8 cellular contexts compared by ENCODE assay signal in genomic region chr1:181104790-181105133, GRCh38. TPM values are rescaled to one million over a fixed set of nuclear protein-coding genes. Genes with fewer than 3 reads are reported as not detected.
DNase-seq lines count a peak whose midpoint lies in the region; ATAC-seq and TF ChIP-seq lines count a peak whose summit lies in the region.

No MANE protein-coding gene starts in this region.

- H3K27ac ChIP-seq in heart right ventricle (peak overlapping the region; percentile 80 to 97 (median 92)), HUES64 (ENCODE audit: low read depth, low read length) (peak overlapping the region; percentile 84; the same call in 1 of the 2 replicates), epithelial cell of prostate (peak overlapping the region; percentile 92)

- CTCF ChIA-PET in activated CD8-positive, alpha-beta memory T cell treated with anti-CD3 and anti-CD28 coated beads, Interleukin-2, amount 10 ng/mL, durations not matched to agents 7 days and 5 days (lab: Charles Lee), result interaction anchor here (0.8 to 13.9 kb wide), 15 partner anchors 8 to 82 kb away, joined by 3 to 210 read pairs (median 5); partner anchors contain the start of genes IER5 and STX6

- intact Hi-C loops in heart right ventricle (cut with DNase I), result loop anchor here in 4 of 10 donors (2.0 to 5.0 kb wide), 3 partner anchors 14 to 38 kb away; partner anchors contain the start of gene IER5 (in 1 of the 4)
- intact Hi-C loops in Right ventricle myocardium inferior (cut with DNase I), result loop anchor here (1.0 to 5.0 kb wide), 3 partner anchors 16 to 66 kb away; partner anchors contain the start of gene IER5

- 0 to 1% methylated on average over 28 of the region's 28 CpGs for WGBS in heart right ventricle, 2 donors
- WGBS in HUES64, result under 1% methylated on average over 28 of the region's 28 CpGs

- H3K27me3 ChIP-seq in heart right ventricle (no peaks in the 10 kb centered on the region), HUES64 (ENCODE audit: insufficient read depth, low read length) (peaks cover 74% of the 10 kb centered on the region)

- TF ChIP-seq CTCF in heart right ventricle (IDR thresholded peaks at IDR 0.05) (peak in 4 of 9 donors; percentile 22 to 32 (median 26)), osteocyte (IDR thresholded peaks at IDR 0.05) (peak; percentile 20)

- H3K9ac ChIP-seq in HUES64 (ENCODE audit: low read depth, low read length), result peak overlapping the region; percentile 70

- no peaks in the 10 kb centered on the region for H3K36me3 ChIP-seq in heart right ventricle
- H3K36me3 ChIP-seq in HUES64 (ENCODE audit: insufficient read depth, low read length), result no peaks in the 10 kb centered on the region

- peaks cover 37% of the 10 kb centered on the region for H3K27me3 Mint-ChIP-seq in activated CD8-positive, alpha-beta memory T cell treated with anti-CD3 and anti-CD28 coated beads, Interleukin-2, amount 10 ng/mL, durations not matched to agents 7 days and 5 days
- H3K27me3 Mint-ChIP-seq in osteocyte (ENCODE audit: unreplicated experiment), result no peaks in the 10 kb centered on the region

- H3K9me3 ChIP-seq in heart right ventricle (no peaks in the 10 kb centered on the region), HUES64 (ENCODE audit: insufficient read depth, low read depth, low read length) (no peaks in the 10 kb centered on the region)

- peak overlapping the region; percentile 78 for H3K4me3 Mint-ChIP-seq in activated CD8-positive, alpha-beta memory T cell treated with anti-CD3 and anti-CD28 coated beads, Interleukin-2, amount 10 ng/mL, durations not matched to agents 7 days and 5 days
- peak overlapping the region; percentile 83 for H3K4me3 Mint-ChIP-seq in osteocyte (ENCODE audit: unreplicated experiment)

- peaks cover 2% of the 10 kb centered on the region for H3K36me3 Mint-ChIP-seq in activated CD8-positive, alpha-beta memory T cell treated with anti-CD3 and anti-CD28 coated beads, Interleukin-2, amount 10 ng/mL, durations not matched to agents 7 days and 5 days
- H3K36me3 Mint-ChIP-seq in osteocyte (ENCODE audit: unreplicated experiment), result no peaks in the 10 kb centered on the region

- DNase-seq in heart right ventricle, result no peak
- no peak for DNase-seq in Right ventricle myocardium inferior (ENCODE audit: missing footprints)
- peak; percentile 70 for DNase-seq in activated CD8-positive, alpha-beta memory T cell treated with anti-CD3 and anti-CD28 coated beads, Interleukin-2, amount 10 ng/mL, durations not matched to agents 7 days and 5 days
- no peak for DNase-seq in epithelial cell of prostate (ENCODE audit: low read depth, low spot score)
- peak; percentile 87 for DNase-seq in osteocyte (ENCODE audit: extremely low spot score, unreplicated experiment)
- no peak for DNase-seq in EL
- no peak for DNase-seq in medulla oblongata (ENCODE audit: extremely low spot score)

- peak overlapping the region; percentile 69 for H3K27ac Mint-ChIP-seq in activated CD8-positive, alpha-beta memory T cell treated with anti-CD3 and anti-CD28 coated beads, Interleukin-2, amount 10 ng/mL, durations not matched to agents 7 days and 5 days
- H3K27ac Mint-ChIP-seq in osteocyte (ENCODE audit: unreplicated experiment), result peak overlapping the region; percentile 92

- H3K4me1 ChIP-seq in heart right ventricle, result peaks cover 3 to 79% (median 52%) of the 10 kb centered on the region in 9 donors
- H3K4me1 ChIP-seq in HUES64 (ENCODE audit: insufficient read depth, low read length), result peaks cover 60% of the 10 kb centered on the region

- no peaks in the 10 kb centered on the region for H3K9me3 Mint-ChIP-seq in activated CD8-positive, alpha-beta memory T cell treated with anti-CD3 and anti-CD28 coated beads, Interleukin-2, amount 10 ng/mL, durations not matched to agents 7 days and 5 days (ENCODE audit: low read depth)
- no peaks in the 10 kb centered on the region for H3K9me3 Mint-ChIP-seq in osteocyte (ENCODE audit: unreplicated experiment)

- ATAC-seq in heart right ventricle, result peak in 6 of 8 donors; percentile 11 to 31 (median 24)
- no peak for ATAC-seq in Right ventricle myocardium inferior
- peak; percentile 20 for ATAC-seq in activated CD8-positive, alpha-beta memory T cell treated with anti-CD3 and anti-CD28 coated beads, Interleukin-2, amount 10 ng/mL, durations not matched to agents 7 days and 5 days

- peaks cover 66% of the 10 kb centered on the region for H3K4me1 Mint-ChIP-seq in activated CD8-positive, alpha-beta memory T cell treated with anti-CD3 and anti-CD28 coated beads, Interleukin-2, amount 10 ng/mL, durations not matched to agents 7 days and 5 days
- peaks cover 67% of the 10 kb centered on the region for H3K4me1 Mint-ChIP-seq in osteocyte (ENCODE audit: unreplicated experiment)

- peak overlapping the region; percentile 69 to 93 (median 86) for H3K4me3 ChIP-seq in heart right ventricle
- peak overlapping the region; percentile 64 for H3K4me3 ChIP-seq in HUES64 (ENCODE audit: low read length)

RNA-seq across cellular contexts. Expression of gene IER5, which starts 16.3 kb away (rescaled TPM):
- total RNA-seq in heart right ventricle, result 10 to 100 TPM; 10.7 to 87.5 (median 18.7) TPM
- 10 to 100 TPM; 16.3 to 21.7 TPM for polyA plus RNA-seq in heart right ventricle
- total RNA-seq in Right ventricle myocardium inferior, result 14.3 TPM
- 5.6 TPM for polyA plus RNA-seq in HUES64 (2013, experiment 1 of 2)
- polyA plus RNA-seq in HUES64 (2013, experiment 2 of 2), result 7.2 TPM
- total RNA-seq in activated CD8-positive, alpha-beta memory T cell treated with anti-CD3 and anti-CD28 coated beads, Interleukin-2, amount 10 ng/mL, durations not matched to agents 7 days and 5 days, result 10 to 100 TPM; 50.4 to 67.0 TPM
- total RNA-seq in osteocyte, result 29.8 and 32.2 TPM in 2 replicates

Comparison
In these comparisons a context has a peak if more than half of its experiments do, and no peak if none do; other contexts are left out.
1. DNase-seq: peak in activated CD8-positive, alpha-beta memory T cell treated with anti-CD3 and anti-CD28 coated beads, Interleukin-2, amount 10 ng/mL, durations not matched to agents 7 days and 5 days (single experiment) and osteocyte (single experiment); none in heart right ventricle (0 of 2), Right ventricle myocardium inferior (single experiment), epithelial cell of prostate (single experiment), EL (single experiment) and medulla oblongata (single experiment).
2. Peak in every context shown above with its lines, with median percentiles within 50 percentile points of each other: H3K27ac ChIP-seq.